8 cellular contexts compared by ENCODE assay signal in the genomic region with DNA sequence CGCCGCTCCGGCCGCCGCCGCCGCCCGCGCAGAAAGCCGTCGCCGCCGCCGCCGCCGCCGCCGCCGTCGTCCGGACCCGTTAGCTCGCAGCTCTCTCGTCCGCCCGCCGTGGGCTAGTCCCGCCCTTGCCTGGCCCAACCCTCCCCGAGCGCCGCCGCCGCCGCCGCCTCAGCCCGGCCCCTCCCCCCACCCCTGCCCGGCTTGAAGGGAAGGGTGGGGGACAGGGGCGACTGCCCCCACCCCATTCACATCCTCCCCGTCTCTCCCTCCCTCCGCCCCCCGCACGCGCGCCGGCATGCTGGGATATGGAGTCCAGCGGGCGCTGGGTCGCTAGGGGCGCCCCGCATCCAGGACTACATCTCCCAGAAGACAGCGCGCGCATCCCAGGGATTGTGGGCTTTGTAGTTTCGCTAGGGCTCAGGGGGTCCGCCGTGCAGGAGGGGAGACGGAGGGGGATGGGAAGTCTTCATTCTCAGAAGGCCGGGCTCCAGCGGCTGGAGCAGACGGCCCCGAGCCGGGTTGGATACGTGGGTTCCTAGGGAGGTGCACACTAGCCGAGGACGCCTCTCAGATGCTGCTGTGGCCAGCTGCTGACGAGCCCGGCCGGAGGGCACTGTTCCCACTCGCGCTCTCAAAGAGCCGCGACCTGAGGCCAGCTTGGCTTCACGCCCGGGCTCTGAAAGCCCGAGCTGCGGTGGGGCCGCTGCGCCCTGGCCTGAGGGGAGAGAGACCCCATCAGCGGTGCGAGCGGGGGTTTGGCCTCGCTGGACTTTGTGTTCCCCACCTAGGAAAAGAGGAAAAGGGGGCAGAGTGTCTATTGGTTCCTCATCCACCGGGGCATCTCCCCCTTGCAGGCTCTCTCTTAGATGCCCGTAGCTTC. TPM values are rescaled to one million over a fixed set of nuclear protein-coding genes. Genes with fewer than 3 reads are reported as not detected.
DNase-seq lines count a peak whose midpoint lies in the region; ATAC-seq and TF ChIP-seq lines count a peak whose summit lies in the region.

A gene with protein sequence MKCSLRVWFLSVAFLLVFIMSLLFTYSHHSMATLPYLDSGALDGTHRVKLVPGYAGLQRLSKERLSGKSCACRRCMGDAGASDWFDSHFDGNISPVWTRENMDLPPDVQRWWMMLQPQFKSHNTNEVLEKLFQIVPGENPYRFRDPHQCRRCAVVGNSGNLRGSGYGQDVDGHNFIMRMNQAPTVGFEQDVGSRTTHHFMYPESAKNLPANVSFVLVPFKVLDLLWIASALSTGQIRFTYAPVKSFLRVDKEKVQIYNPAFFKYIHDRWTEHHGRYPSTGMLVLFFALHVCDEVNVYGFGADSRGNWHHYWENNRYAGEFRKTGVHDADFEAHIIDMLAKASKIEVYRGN (minus strand): TSS at position 118 of the 880 bp plus-strand sequence. CDS start 40,570 bp downstream, outside the sequence.

- H3K4me1 ChIP-seq in A673 (ENCODE audit: insufficient read depth, low read length, poor library complexity, severe bottlenecking) = peaks cover 16% of the 10 kb centered on the region

- DNase-seq in A673 (ENCODE audit: low spot score) (peak; percentile 99), NCI-H345 treated with DMSO at 0.1 percent for 48 hours (lab: John Stamatoyannopoulos, UW; ENCODE audit: unreplicated experiment) (peak; percentile 70), caudate nucleus (lab: John Stamatoyannopoulos, UW) (peak; percentile 75 to 99 (median 94)), islet precursor cell (peak; percentile 98)
- DNase-seq in activated CD4-positive, CD25-positive, alpha-beta regulatory T cell (lab: John Stamatoyannopoulos, UW) = peak; percentile 84 to 93 (median 88)
- DNase-seq in stimulated activated CD4-positive, alpha-beta T cell treated with anti-CD3 and anti-CD28 coated beads, Interleukin-12 subunit alpha, Interleukin-12 subunit beta, amount 100 ng/mL, for 4 hours = peak; percentile 91

- no TSS peak for BruUV-seq in A673 (replicated peaks; lab: Mats Ljungman, UMichigan)

- peak within 1 kb of the TSS; percentile 73 for H3K4me3 ChIP-seq in A673 (ENCODE audit: low read depth, low read length, poor library complexity, severe bottlenecking)

- H3K36me3 ChIP-seq in A673 (ENCODE audit: insufficient read depth, low read length, poor library complexity, severe bottlenecking) = no peaks in the 10 kb centered on the region

- POLR2A ChIA-PET in A673 (lab: Charles Lee; ENCODE audit: low non-redundant PET) = no interaction called here

- intact Hi-C loops in A673 (cut with micrococcal nuclease; ENCODE audit: unreplicated experiment) = loop anchor here (2.0 to 5.0 kb wide), 2 partner anchors 37 to 58 kb away; no protein-coding TSS in a partner anchor

- CTCF ChIA-PET in A673 (lab: Charles Lee) = no interaction called here

- no peaks in the 10 kb centered on the region for H3K9me3 ChIP-seq in A673 (ENCODE audit: low read depth, low read length, poor library complexity, severe bottlenecking)

- TF ChIP-seq CTCF in A673 (conservative IDR thresholded peaks at IDR 0.05; ENCODE audit: low read depth, low read length) = no peak

- no peaks in the 10 kb centered on the region for H3K27me3 ChIP-seq in A673 (replicated peaks; ENCODE audit: insufficient read depth, low read depth, low read length, poor library complexity)

- peak; percentile 81 for ATAC-seq in GM18861 (IDR thresholded peaks at IDR 0.05; ENCODE audit: unreplicated experiment)
- ATAC-seq in HG03103 (IDR thresholded peaks at IDR 0.05; ENCODE audit: low read depth, unreplicated experiment) = peak; percentile 78

- H3K27ac ChIP-seq in A673 (ENCODE audit: low read depth, low read length, poor library complexity, severe bottlenecking) (peak within 1 kb of the TSS; percentile 63), caudate nucleus (ENCODE audit: low read depth, low read length) (peak within 1 kb of the TSS; percentile 90)

RNA-seq across cellular contexts. Expression of the gene that starts here (rescaled TPM):
- 26.5 and 29.0 TPM in 2 replicates for total RNA-seq in A673 (2021)

Comparison
In these comparisons a context has a peak if more than half of its experiments do, and no peak if none do; other contexts are left out.
1. Peak in every context shown above with its lines: DNase-seq, ATAC-seq, H3K4me3 ChIP-seq and H3K27ac ChIP-seq.